ENCODE assay signal across 12 cellular contexts in the genomic region with DNA sequence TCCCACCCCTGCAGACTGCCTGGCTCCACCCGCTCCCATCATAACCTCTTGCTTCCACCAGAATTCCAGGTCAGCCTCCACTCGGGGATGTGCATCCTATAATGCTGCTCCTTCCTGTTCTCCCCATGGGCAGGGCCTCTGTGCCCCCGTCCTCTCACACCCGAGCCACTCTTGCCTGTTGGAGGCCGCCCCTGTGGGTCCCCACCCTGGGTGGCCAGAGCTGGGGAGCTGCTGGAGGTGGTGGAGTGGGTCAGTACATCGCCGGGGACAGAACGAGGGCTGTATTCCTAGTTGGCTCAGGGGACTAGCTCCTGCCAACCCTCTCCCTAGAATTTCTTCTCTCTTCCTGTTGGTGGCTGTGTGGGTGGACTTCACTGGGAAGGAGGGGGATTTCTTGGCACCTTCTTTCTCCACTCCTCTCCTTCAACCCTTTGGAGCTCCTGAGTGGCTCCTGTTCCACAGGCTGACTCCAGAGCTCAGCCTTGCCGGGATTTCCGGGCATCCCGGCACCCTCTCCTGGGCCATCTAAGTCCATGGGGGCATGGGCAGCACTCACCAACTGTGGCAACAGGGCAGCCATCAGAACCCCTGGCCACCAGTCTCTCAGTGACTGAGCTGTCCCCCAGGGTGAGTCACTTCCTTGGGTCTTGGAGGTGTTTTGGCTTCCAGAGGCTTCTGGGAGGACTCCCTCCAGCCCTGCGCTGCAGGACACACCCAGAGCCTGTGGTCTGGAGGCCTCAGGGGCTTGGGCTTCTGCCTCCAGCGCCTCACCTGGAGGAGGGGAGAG.
DNase-seq lines count a peak whose midpoint lies in the region; ATAC-seq and TF ChIP-seq lines count a peak whose summit lies in the region.
"Had no signal": no experiment of that assay in that cellular context is flagged by ENCODE, and none has a peak within 500 bp of the region (broad histone marks: within the 10 kb centered on the region; RNA-seq: fewer than 3 reads in every experiment).

No MANE protein-coding gene starts in this region.

- peaks cover 5% of the 10 kb centered on the region for H3K4me1 Mint-ChIP-seq in central memory CD8-positive, alpha-beta T cell
- H3K4me1 Mint-ChIP-seq in osteocyte (ENCODE audit: unreplicated experiment) = peaks cover 43% of the 10 kb centered on the region

- H3K4me1 ChIP-seq in HEK293 (ENCODE audit: control insufficient read depth, insufficient read depth, low read length) = no peaks in the 10 kb centered on the region
- H3K4me1 ChIP-seq: colonic mucosa had no signal

- H3K4me3 Mint-ChIP-seq in central memory CD8-positive, alpha-beta T cell = no peak overlapping the region
- no peak overlapping the region for H3K4me3 Mint-ChIP-seq in osteocyte (ENCODE audit: unreplicated experiment)

- H3K9me3 ChIP-seq in HEK293 (ENCODE audit: control insufficient read depth, insufficient read depth, low read depth, low read length) = no peaks in the 10 kb centered on the region
- H3K9me3 ChIP-seq: colonic mucosa, psoas muscle had no signal

- no peak overlapping the region for H3K4me3 ChIP-seq in HEK293 (ENCODE audit: low read depth, low read length)
- H3K4me3 ChIP-seq: colonic mucosa, psoas muscle had no signal

- no peaks in the 10 kb centered on the region for H3K27me3 Mint-ChIP-seq in central memory CD8-positive, alpha-beta T cell
- no peaks in the 10 kb centered on the region for H3K27me3 Mint-ChIP-seq in osteocyte (ENCODE audit: unreplicated experiment)

- POLR2A ChIA-PET in HEK293 (lab: Yijun Ruan, JAX) = interaction anchor here (0.6 kb wide), 1 partner anchor 22 kb away, joined by 3 read pairs; no protein-coding TSS in a partner anchor

- CTCF ChIA-PET in HEK293 (lab: Yijun Ruan, JAX) = interaction anchor here (0.7 to 2.4 kb wide), 5 partner anchors 12 to 319 kb away, joined by 3 to 9 read pairs (median 5); no protein-coding TSS in a partner anchor

- TF ChIP-seq CTCF in HEK293 (tag by site-specific recombination; IDR thresholded peaks at IDR 0.05) (no peak), osteocyte (IDR thresholded peaks at IDR 0.05) (no peak)

- H3K27ac Mint-ChIP-seq in central memory CD8-positive, alpha-beta T cell (ENCODE audit: low read depth) = peak overlapping the region; percentile 12
- peak overlapping the region; percentile 64 for H3K27ac Mint-ChIP-seq in osteocyte (ENCODE audit: unreplicated experiment)

- DNase-seq in AG20443 (ENCODE audit: low spot score) (peak; percentile 68), osteocyte (ENCODE audit: extremely low spot score, unreplicated experiment) (no peak), mesenteric fat pad (ENCODE audit: low spot score) (no peak), mucosa of gallbladder (ENCODE audit: low spot score) (no peak)
- no peak for DNase-seq in central memory CD8-positive, alpha-beta T cell (ENCODE audit: low spot score in 2 of 2)
- DNase-seq: colonic mucosa, NCI-H1105, NCI-H774, psoas muscle had no signal

- no peak for ATAC-seq in central memory CD8-positive, alpha-beta T cell (replicated peaks; ENCODE audit: extremely low read depth, poor library complexity, severe bottlenecking)
- ATAC-seq in HG03045 (IDR thresholded peaks at IDR 0.05; ENCODE audit: unreplicated experiment) = no peak
- ATAC-seq in GM18502 (IDR thresholded peaks at IDR 0.05; ENCODE audit: poor library complexity, unreplicated experiment) = no peak
- ATAC-seq: psoas muscle had no signal

- no peak overlapping the region for H3K27ac ChIP-seq in HEK293 (ENCODE audit: extremely low read depth, low read depth, low read length)
- H3K27ac ChIP-seq: colonic mucosa, psoas muscle had no signal

- H3K9me3 Mint-ChIP-seq in central memory CD8-positive, alpha-beta T cell = no peaks in the 10 kb centered on the region
- no peaks in the 10 kb centered on the region for H3K9me3 Mint-ChIP-seq in osteocyte (ENCODE audit: unreplicated experiment)

- H3K36me3 ChIP-seq in HEK293 (ENCODE audit: control insufficient read depth in 2 of 2, insufficient read depth in 1 of 2, low read length in 2 of 2) = peaks cover 0 to 13% of the 10 kb centered on the region in 2 experiments; a peak in 2 of 3 replicates
- H3K36me3 ChIP-seq: colonic mucosa had no signal

- peaks cover 19% of the 10 kb centered on the region for H3K36me3 Mint-ChIP-seq in central memory CD8-positive, alpha-beta T cell (ENCODE audit: insufficient read depth)
- H3K36me3 Mint-ChIP-seq in osteocyte (ENCODE audit: unreplicated experiment) = peaks cover 18% of the 10 kb centered on the region

TF ChIP-seq in HEK293, 187 proteins besides CTCF, POLR2A, EP300 and RAD21:
- TF ChIP-seq ZNF48 (tag by site-specific recombination; IDR thresholded peaks at IDR 0.05) (no peak), ZIC2 (tag by site-specific recombination; IDR thresholded peaks at IDR 0.05) (no peak), ZNF16 (tag by site-specific recombination; IDR thresholded peaks at IDR 0.05; ENCODE audit: low read depth) (no peak), ZFHX2 (tag by site-specific recombination; conservative IDR thresholded peaks at IDR 0.05) (peak; percentile 38), REPIN1 (tag by site-specific recombination; IDR thresholded peaks at IDR 0.05; ENCODE audit: low read depth) (no peak), ZNF223 (tag by site-specific recombination; IDR thresholded peaks at IDR 0.05) (no peak), GLIS1 (tag by site-specific recombination; IDR thresholded peaks at IDR 0.05) (peak; percentile 72), ZNF692 (tag by site-specific recombination; IDR thresholded peaks at IDR 0.05) (no peak), EGR2 (tag by site-specific recombination; IDR thresholded peaks at IDR 0.05; ENCODE audit: low read depth) (0 out of 2 replicates have a peak, but pooled peaks have one; percentile 22), ZNF239 (tag by site-specific recombination; IDR thresholded peaks at IDR 0.05) (no peak), ZNF37A (tag by site-specific recombination; IDR thresholded peaks at IDR 0.05) (no peak)
